Comparison of ENCODE assay signal across 22 cellular contexts in genomic region chr19:20365146-20365545, GRCh38.
DNase-seq lines count a peak whose midpoint lies in the region; ATAC-seq, FAIRE-seq and TF ChIP-seq lines count a peak whose summit lies in the region.
"Had no signal": no experiment of that assay in that cellular context is flagged by ENCODE, and none has a peak within 500 bp of the region (broad histone marks: within the 10 kb centered on the region; RNA-seq: fewer than 3 reads in every experiment).

No MANE protein-coding gene starts in this region.

- WGBS in endodermal cell (ENCODE audit: insufficient coverage in 1 of 2, insufficient read length in 1 of 2), 2 experiments = 88 to 96% methylated on average over 5 to 6 of the region's 6 CpGs
- WGBS in smooth muscle cell (ENCODE audit: low lambda C conversion rate) = 3% methylated on average over 6 of the region's 6 CpGs

- H3K9me3 ChIP-seq in MM.1S (replicated peaks; ENCODE audit: insufficient read depth, low read length) (no peaks in the 10 kb centered on the region), endodermal cell (ENCODE audit: control insufficient read depth, low read length) (peaks cover 48% of the 10 kb centered on the region), smooth muscle cell (replicated peaks; ENCODE audit: low read depth) (no peaks in the 10 kb centered on the region), mucosa of descending colon (peaks cover 44% of the 10 kb centered on the region)
- H3K9me3 ChIP-seq: Caco-2 had no signal

- ATAC-seq in mucosa of descending colon = no peak
- ATAC-seq: HCT116, PC-3 had no signal

- H3F3A ChIP-seq in MM.1S (ENCODE audit: insufficient read depth, low read length) (no peaks in the 10 kb centered on the region), smooth muscle cell (ENCODE audit: low read depth) (peaks cover 10% of the 10 kb centered on the region)

- H3K27me3 Mint-ChIP-seq in endodermal cell (ENCODE audit: insufficient read depth) = peaks cover 53% of the 10 kb centered on the region
- no peaks in the 10 kb centered on the region for H3K27me3 Mint-ChIP-seq in mesothelial cell of epicardium (ENCODE audit: low read depth)

- H4K20me1 ChIP-seq in MM.1S (ENCODE audit: insufficient read depth, low read length) (no peaks in the 10 kb centered on the region), smooth muscle cell (ENCODE audit: low read depth) (no peaks in the 10 kb centered on the region)

- H3K27ac Mint-ChIP-seq in endodermal cell (peak overlapping the region; percentile 81), mesothelial cell of epicardium (peak overlapping the region; percentile 61)
- H3K27ac Mint-ChIP-seq: CD4-positive, alpha-beta memory T cell had no signal

- H3K27ac ChIP-seq in MM.1S (ENCODE audit: low read length) = peak overlapping the region; percentile 34; the same call in 1 of the 2 replicates
- H3K27ac ChIP-seq in endodermal cell (ENCODE audit: low read depth, low read length) = no peak overlapping the region
- H3K27ac ChIP-seq in smooth muscle cell (ENCODE audit: low read depth) = peak overlapping the region; percentile 76

- H3K9me3 Mint-ChIP-seq in endodermal cell = peaks cover 22% of the 10 kb centered on the region
- peaks cover 19% of the 10 kb centered on the region for H3K9me3 Mint-ChIP-seq in mesothelial cell of epicardium

- no peaks in the 10 kb centered on the region for H3K4me1 ChIP-seq in MM.1S (ENCODE audit: low read length)
- H3K4me1 ChIP-seq in endodermal cell (ENCODE audit: control insufficient read depth, insufficient read depth, low read length) = peaks cover 8% of the 10 kb centered on the region
- peaks cover 8% of the 10 kb centered on the region for H3K4me1 ChIP-seq in smooth muscle cell (ENCODE audit: low read depth)
- no peaks in the 10 kb centered on the region for H3K4me1 ChIP-seq in mucosa of descending colon (ENCODE audit: low read depth)
- H3K4me1 ChIP-seq: Caco-2 had no signal

- FAIRE-seq in HTR-8/SVneo (lab: Jason Lieb, UNC) = no peak
- FAIRE-seq: H1 had no signal

- no peak overlapping the region for H2AFZ ChIP-seq in MM.1S (ENCODE audit: low read length)
- no peak overlapping the region for H2AFZ ChIP-seq in smooth muscle cell (ENCODE audit: low read depth)

- H3K36me3 Mint-ChIP-seq in endodermal cell (ENCODE audit: low read depth) (peaks cover 63% of the 10 kb centered on the region), mesothelial cell of epicardium (peaks cover 3% of the 10 kb centered on the region)
- H3K36me3 Mint-ChIP-seq: CD4-positive, alpha-beta memory T cell had no signal

- H3K79me2 ChIP-seq in MM.1S (ENCODE audit: low read length) (no peaks in the 10 kb centered on the region), smooth muscle cell (ENCODE audit: low read depth) (no peaks in the 10 kb centered on the region)

- no peaks in the 10 kb centered on the region for H3K27me3 ChIP-seq in MM.1S (replicated peaks; ENCODE audit: insufficient read depth, low read length)
- H3K27me3 ChIP-seq in endodermal cell (ENCODE audit: control insufficient read depth, insufficient read depth, low read length, poor library complexity, severe bottlenecking) = no peaks in the 10 kb centered on the region
- no peaks in the 10 kb centered on the region for H3K27me3 ChIP-seq in smooth muscle cell (ENCODE audit: low read depth)

- H3K9ac ChIP-seq in MM.1S (ENCODE audit: low read length) = peak overlapping the region; percentile 33; the same call in 1 of the 2 replicates
- peak overlapping the region; percentile 89 for H3K9ac ChIP-seq in endodermal cell (ENCODE audit: extremely low read depth, low read length, poor library complexity, severe bottlenecking)
- no peak overlapping the region for H3K9ac ChIP-seq in smooth muscle cell (ENCODE audit: low read depth)

- intact Hi-C loops in mucosa of descending colon (cut with DNase I, micrococcal nuclease) = no loop called here

- no peak overlapping the region for H3K4me3 ChIP-seq in MM.1S (ENCODE audit: low read length)
- H3K4me3 ChIP-seq in endodermal cell (ENCODE audit: low read length) = peak overlapping the region; percentile 84
- no peak overlapping the region for H3K4me3 ChIP-seq in smooth muscle cell
- no peak overlapping the region for H3K4me3 ChIP-seq in mucosa of descending colon

- no peak for DNase-seq in MM.1S
- DNase-seq in endodermal cell = no peak
- DNase-seq in mesothelial cell of epicardium (ENCODE audit: low spot score in 2 of 2, unreplicated experiment in 2 of 2) = no peak
- DNase-seq in smooth muscle cell (lab: John Stamatoyannopoulos, UW; ENCODE audit: unreplicated experiment) = no peak
- DNase-seq in NCI-H345 treated with DMSO at 0.1 percent for 48 hours (lab: John Stamatoyannopoulos, UW; ENCODE audit: unreplicated experiment) = no peak
- no peak for DNase-seq in NCI-H1092 (lab: John Stamatoyannopoulos, UW)
- DNase-seq in mucosa of descending colon = no peak
- DNase-seq in HTR-8/SVneo (ENCODE audit: insufficient read length, low spot score) = no peak
- DNase-seq: Caco-2; CD4-positive, alpha-beta memory T cell; DMS153; GDM1; KG1; NCI-H1105 treated with DMSO at 0.1 percent for 48 hours; NCI-H2029 treated with DMSO at 0.1 percent for 48 hours; NCI-H345; NCI-H526; PC-3; RPMI8226; SHP77 had no signal

- H3K4me1 Mint-ChIP-seq in endodermal cell (peaks cover 74% of the 10 kb centered on the region), mesothelial cell of epicardium (peaks cover 37% of the 10 kb centered on the region)

- no peak overlapping the region for H3K4me2 ChIP-seq in MM.1S (ENCODE audit: low read depth, low read length)
- H3K4me2 ChIP-seq in smooth muscle cell = peak overlapping the region; percentile 10

- no peaks in the 10 kb centered on the region for H3K36me3 ChIP-seq in MM.1S (replicated peaks; ENCODE audit: insufficient read depth, low read length)
- H3K36me3 ChIP-seq in endodermal cell (ENCODE audit: control insufficient read depth, insufficient read depth, low read length) = peaks cover 66% of the 10 kb centered on the region
- no peaks in the 10 kb centered on the region for H3K36me3 ChIP-seq in smooth muscle cell (ENCODE audit: low read depth)
- H3K36me3 ChIP-seq in mucosa of descending colon (ENCODE audit: low read depth) = no peaks in the 10 kb centered on the region

- TF ChIP-seq CTCF in MM.1S (IDR thresholded peaks at IDR 0.05; ENCODE audit: low read length) (no peak), endodermal cell (conservative IDR thresholded peaks at IDR 0.05) (no peak), mesothelial cell of epicardium (IDR thresholded peaks at IDR 0.05; ENCODE audit: unreplicated experiment) (no peak), smooth muscle cell (IDR thresholded peaks at IDR 0.05; ENCODE audit: borderline replicate concordance, insufficient read depth, poor library complexity, severe bottlenecking) (no peak), mucosa of descending colon (IDR thresholded peaks at IDR 0.05) (no peak)

- peak overlapping the region; percentile 70 for H3K4me3 Mint-ChIP-seq in endodermal cell
- H3K4me3 Mint-ChIP-seq in mesothelial cell of epicardium = no peak overlapping the region
- H3K4me3 Mint-ChIP-seq: CD4-positive, alpha-beta memory T cell had no signal

- no peaks in the 10 kb centered on the region for H3K9me2 ChIP-seq in MM.1S (replicated peaks; ENCODE audit: insufficient read depth, low read length)
